ENCODE assay signal across 26 cellular contexts in the genomic region with DNA sequence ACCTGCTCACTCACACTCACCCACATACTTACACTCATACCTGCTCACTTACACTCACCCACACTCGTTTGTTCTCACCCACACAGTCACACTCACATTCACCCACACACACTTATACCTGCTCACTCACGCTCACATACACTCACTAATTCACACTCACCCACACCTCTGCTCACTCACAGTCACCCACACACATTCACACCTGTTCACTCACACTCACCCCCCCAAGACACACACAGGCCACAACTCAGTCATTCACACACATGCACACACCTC.
"Had no signal": no experiment of that assay in that cellular context is flagged by ENCODE, and none has a peak within 500 bp of the region (broad histone marks: within the 10 kb centered on the region; RNA-seq: fewer than 3 reads in every experiment).

No MANE protein-coding gene starts in this region.

- H3K9ac ChIP-seq: neural progenitor cell, parathyroid adenoma had no signal

- H2AFZ ChIP-seq: neural progenitor cell, parathyroid adenoma had no signal

- DNase-seq: natural killer cell; occipital lobe; ovary; posterior cingulate gyrus; psoas muscle; right cardiac atrium; right lobe of liver; sigmoid colon; spleen; stimulated activated CD4-positive, alpha-beta T cell treated with anti-CD3 and anti-CD28 coated beads, Interleukin-12 subunit alpha, Interleukin-12 subunit beta, amount 100 ng/mL, for 4 hours; stimulated activated CD4-positive, alpha-beta T cell treated with anti-CD3 and anti-CD28 coated beads, Interleukin-1b, Interleukin-23, amount 100 ng/mL, for 48 hours; stimulated activated CD4-positive, alpha-beta T cell treated with anti-CD3 and anti-CD28 coated beads, Interleukin-4, amount 100 ng/mL, for 1 hour; stimulated activated CD8-positive, alpha-beta memory T cell treated with anti-CD3 and anti-CD28 coated beads, Interleukin-4, amount 100 ng/mL, for 48 hours; stimulated activated naive CD4-positive, alpha-beta T cell; stimulated activated naive CD8-positive, alpha-beta T cell treated with anti-CD3 and anti-CD28 coated beads, Interleukin-15, amount 100 ng/mL, for 72 hours; stimulated activated naive CD8-positive, alpha-beta T cell treated with anti-CD3 and anti-CD28 coated beads, Interleukin-15, Interleukin-2, amounts not matched to agents 100 U/mL and 50 U/mL, for 24 hours; substantia nigra; testis; tibial artery; transverse colon had no signal

- H3K36me3 ChIP-seq: neural progenitor cell, ovary, right lobe of liver, sigmoid colon, spleen, suprapubic skin, tibial artery, transverse colon, vagina had no signal

- H3K4me3 ChIP-seq: neural progenitor cell, ovary, psoas muscle, right lobe of liver, sigmoid colon, smooth muscle cell, spleen, suprapubic skin, testis, tibial artery, transverse colon, vagina had no signal

- ATAC-seq: natural killer cell; psoas muscle; right cardiac atrium; right lobe of liver; stimulated activated memory B cell treated with anti-CD40 and anti-IgM and Interleukin-4, amounts not matched to agents 10 μg/mL and 1 μg/mL and 100 μg/mL, for 72 hours; stimulated activated naive CD8-positive, alpha-beta T cell treated with anti-CD3 and anti-CD28 coated beads, Interleukin-15, amount 100 ng/mL, for 72 hours; stimulated activated naive CD8-positive, alpha-beta T cell treated with anti-CD3 and anti-CD28 coated beads, Interleukin-15, Interleukin-2, amounts not matched to agents 100 U/mL and 50 U/mL, for 24 hours had no signal

- H3K27me3 ChIP-seq: neural progenitor cell, ovary, right lobe of liver, sigmoid colon, spleen, suprapubic skin, testis, transverse colon, vagina had no signal

- H3K9me3 ChIP-seq: ovary, psoas muscle, right lobe of liver, suprapubic skin, testis, tibial artery, transverse colon, vagina had no signal

- H3K27ac ChIP-seq: neural progenitor cell, ovary, parathyroid adenoma, psoas muscle, right lobe of liver, sigmoid colon, spleen, suprapubic skin, testis, tibial artery, transverse colon, vagina had no signal

- H3K4me1 ChIP-seq: neural progenitor cell, parathyroid adenoma, psoas muscle, right lobe of liver, sigmoid colon, spleen, testis, tibial artery, transverse colon, vagina had no signal

- H3K4me2 ChIP-seq: neural progenitor cell, smooth muscle cell had no signal
